8 cellular contexts compared by ENCODE assay signal in genomic region chr10:68471063-68471585, GRCh38. TPM values are rescaled to one million over a fixed set of nuclear protein-coding genes. Genes with fewer than 3 reads are reported as not detected.
DNase-seq lines count a peak whose midpoint lies in the region; ATAC-seq and TF ChIP-seq lines count a peak whose summit lies in the region.

No MANE protein-coding gene starts in this region.

- H3K27ac ChIP-seq in CD4-positive, alpha-beta memory T cell (ENCODE audit: low read depth, low read length), result peak overlapping the region; percentile 44
- H3K27ac ChIP-seq in liver (ENCODE audit: low read depth in 1 of 2, low read length in 2 of 2), result no peak overlapping the region
- peak overlapping the region; percentile 58 for H3K27ac ChIP-seq in vagina

- peak overlapping the region; percentile 94 to 99 (median 97) for H3K4me3 Mint-ChIP-seq in CD4-positive, alpha-beta memory T cell
- H3K4me3 Mint-ChIP-seq in activated naive CD8-positive, alpha-beta T cell treated with anti-CD3 and anti-CD28 coated beads, Interleukin-2, amount 10 ng/mL, durations not matched to agents 7 days and 5 days, result peak overlapping the region; percentile 98

- TF ChIP-seq POLR2A in vagina (IDR thresholded peaks at IDR 0.05), result no peak

- no peak for DNase-seq in CD4-positive, alpha-beta memory T cell
- DNase-seq in activated naive CD8-positive, alpha-beta T cell treated with anti-CD3 and anti-CD28 coated beads, Interleukin-2, amount 10 ng/mL, durations not matched to agents 7 days and 5 days, result no peak
- DNase-seq in vagina (ENCODE audit: extremely low spot score in 2 of 2) (no peak), posterior vena cava (ENCODE audit: low spot score) (no peak), NK-92 (lab: John Stamatoyannopoulos, UW; ENCODE audit: unreplicated experiment) (no peak)

- H3K9me3 Mint-ChIP-seq in CD4-positive, alpha-beta memory T cell, result peaks cover 0 to 2% (median 0%) of the 10 kb centered on the region in 8 donors
- no peaks in the 10 kb centered on the region for H3K9me3 Mint-ChIP-seq in activated naive CD8-positive, alpha-beta T cell treated with anti-CD3 and anti-CD28 coated beads, Interleukin-2, amount 10 ng/mL, durations not matched to agents 7 days and 5 days

- intact Hi-C loops in CD4-positive, alpha-beta memory T cell (cut with micrococcal nuclease), result no loop called here
- intact Hi-C loops in vagina (cut with DNase I), result no loop called here
- intact Hi-C loops in posterior vena cava (cut with DNase I), result no loop called here

- H3K36me3 ChIP-seq in CD4-positive, alpha-beta memory T cell (ENCODE audit: insufficient read depth, low read length), result no peaks in the 10 kb centered on the region
- H3K36me3 ChIP-seq in liver (ENCODE audit: control insufficient read depth in 4 of 4, insufficient read depth in 3 of 4, low read depth in 1 of 4, low read length in 3 of 4) (no peaks in the 10 kb centered on the region), vagina (no peaks in the 10 kb centered on the region)

- H3K27me3 Mint-ChIP-seq in CD4-positive, alpha-beta memory T cell, result no peaks in the 10 kb centered on the region
- no peaks in the 10 kb centered on the region for H3K27me3 Mint-ChIP-seq in activated naive CD8-positive, alpha-beta T cell treated with anti-CD3 and anti-CD28 coated beads, Interleukin-2, amount 10 ng/mL, durations not matched to agents 7 days and 5 days

- no peak for TF ChIP-seq RAD21 in liver (IDR thresholded peaks at IDR 0.05)

- TF ChIP-seq CTCF in liver (IDR thresholded peaks at IDR 0.05; ENCODE audit: low read depth, low read length, missing input control) (no peak), vagina (IDR thresholded peaks at IDR 0.05) (no peak)

- H3K36me3 Mint-ChIP-seq in CD4-positive, alpha-beta memory T cell, result peaks cover 0 to 4% of the 10 kb centered on the region in 2 donors
- peaks cover 13% of the 10 kb centered on the region for H3K36me3 Mint-ChIP-seq in activated naive CD8-positive, alpha-beta T cell treated with anti-CD3 and anti-CD28 coated beads, Interleukin-2, amount 10 ng/mL, durations not matched to agents 7 days and 5 days

- H3K4me1 ChIP-seq in CD4-positive, alpha-beta memory T cell (ENCODE audit: insufficient read depth, low read length), result peaks cover 16% of the 10 kb centered on the region
- H3K4me1 ChIP-seq in liver (ENCODE audit: control insufficient read depth in 4 of 4, insufficient read depth in 4 of 4, low read length in 3 of 4) (peaks cover 0 to 12% (median 9%) of the 10 kb centered on the region in 4 donors), vagina (peaks cover 11% of the 10 kb centered on the region)

- ATAC-seq in HG03066 (IDR thresholded peaks at IDR 0.05; ENCODE audit: low read depth, unreplicated experiment), result peak; percentile 8
- no peak for ATAC-seq in activated naive CD8-positive, alpha-beta T cell treated with anti-CD3 and anti-CD28 coated beads, Interleukin-2, amount 10 ng/mL, durations not matched to agents 7 days and 5 days (ENCODE audit: low read depth)
- ATAC-seq in GM19328 (IDR thresholded peaks at IDR 0.05; ENCODE audit: unreplicated experiment), result no peak

- peaks cover 5 to 24% (median 14%) of the 10 kb centered on the region in 4 donors for H3K4me1 Mint-ChIP-seq in CD4-positive, alpha-beta memory T cell
- peaks cover 22% of the 10 kb centered on the region for H3K4me1 Mint-ChIP-seq in activated naive CD8-positive, alpha-beta T cell treated with anti-CD3 and anti-CD28 coated beads, Interleukin-2, amount 10 ng/mL, durations not matched to agents 7 days and 5 days

- peak overlapping the region; percentile 53 to 97 for H3K4me3 ChIP-seq in CD4-positive, alpha-beta memory T cell (ENCODE audit: low read length in 2 of 2)
- H3K4me3 ChIP-seq in liver (ENCODE audit: low read depth in 1 of 3, low read length in 3 of 3) (peak overlapping the region; percentile 79 to 91 (median 85)), vagina (peak overlapping the region; percentile 52 to 62)

- no peaks in the 10 kb centered on the region for H3K9me3 ChIP-seq in CD4-positive, alpha-beta memory T cell (ENCODE audit: control insufficient read depth in 1 of 2, low read length in 2 of 2)
- no peaks in the 10 kb centered on the region for H3K9me3 ChIP-seq in liver (ENCODE audit: control insufficient read depth in 4 of 4, low read length in 3 of 4)
- no peaks in the 10 kb centered on the region for H3K9me3 ChIP-seq in vagina

- CTCF ChIA-PET in CD4-positive, alpha-beta memory T cell (lab: Charles Lee; ENCODE audit: partially characterized antibody), result interaction anchor here (1.0 kb wide), 1 partner anchor 258 kb away, joined by 3 read pairs; no protein-coding TSS in a partner anchor

- H3K27me3 ChIP-seq in CD4-positive, alpha-beta memory T cell (ENCODE audit: insufficient read depth, low read length), result no peaks in the 10 kb centered on the region
- no peaks in the 10 kb centered on the region for H3K27me3 ChIP-seq in liver (ENCODE audit: control insufficient read depth in 4 of 4, insufficient read depth in 4 of 4, low read length in 3 of 4)
- H3K27me3 ChIP-seq in vagina, result no peaks in the 10 kb centered on the region

- POLR2A ChIA-PET in CD4-positive, alpha-beta memory T cell (lab: Charles Lee; ENCODE audit: partially characterized antibody), result interaction anchor here (1.3 kb wide), 1 partner anchor 139 kb away, joined by 4 read pairs; the partner anchor contains the start of genes HNRNPH3 and PBLD
- POLR2A ChIA-PET in activated naive CD8-positive, alpha-beta T cell treated with anti-CD3 and anti-CD28 coated beads, Interleukin-2, amount 10 ng/mL, durations not matched to agents 7 days and 5 days (lab: Charles Lee), result interaction anchor here (0.9 to 1.3 kb wide), 5 partner anchors 14 to 250 kb away, joined by 3 to 6 read pairs (median 4); partner anchors contain the start of genes CCAR1 and RUFY2

- no peak overlapping the region for H3K9ac ChIP-seq in liver (ENCODE audit: low read depth in 1 of 2, low read length in 2 of 2)

- peak overlapping the region in 4 of 7 donors; percentile 46 to 90 (median 70) for H3K27ac Mint-ChIP-seq in CD4-positive, alpha-beta memory T cell
- H3K27ac Mint-ChIP-seq in activated naive CD8-positive, alpha-beta T cell treated with anti-CD3 and anti-CD28 coated beads, Interleukin-2, amount 10 ng/mL, durations not matched to agents 7 days and 5 days, result peak overlapping the region; percentile 97

- WGBS in liver, result 3% methylated on average over 14 of the region's 14 CpGs

TF ChIP-seq in liver, 16 proteins besides CTCF, POLR2A, EP300 and RAD21:
- TF ChIP-seq, protein P1, sequence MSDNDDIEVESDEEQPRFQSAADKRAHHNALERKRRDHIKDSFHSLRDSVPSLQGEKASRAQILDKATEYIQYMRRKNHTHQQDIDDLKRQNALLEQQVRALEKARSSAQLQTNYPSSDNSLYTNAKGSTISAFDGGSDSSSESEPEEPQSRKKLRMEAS (IDR thresholded peaks at IDR 0.05), result no peak
- TF ChIP-seq NR2F2 (IDR thresholded peaks at IDR 0.05), result no peak
- no peak for TF ChIP-seq YY1 (IDR thresholded peaks at IDR 0.05)
- no peak for TF ChIP-seq JUND (IDR thresholded peaks at IDR 0.05)
- no peak for TF ChIP-seq GABPA (IDR thresholded peaks at IDR 0.05 in 1 of 2, conservative IDR thresholded peaks at IDR 0.05 in 1 of 2)
- no peak for TF ChIP-seq HNF4G (IDR thresholded peaks at IDR 0.05)
- no peak for TF ChIP-seq FOXA1 (IDR thresholded peaks at IDR 0.05)
- TF ChIP-seq RXRA (IDR thresholded peaks at IDR 0.05), result no peak
- TF ChIP-seq HNF4A (conservative IDR thresholded peaks at IDR 0.05), result no peak
- no peak for TF ChIP-seq TAF1 (conservative IDR thresholded peaks at IDR 0.05)

RNA-seq across cellular contexts. Expression of gene DNA2, which starts 0.6 kb away (rescaled TPM):
- 1 to 10 TPM; 5.4 to 7.7 TPM for total RNA-seq in CD4-positive, alpha-beta memory T cell
- 1 to 10 TPM in 1 of 2 donors, under 1 TPM in 1; 0.36 to 1.2 TPM for polyA plus RNA-seq in CD4-positive, alpha-beta memory T cell
- 10 to 100 TPM; 35.0 to 36.1 TPM for total RNA-seq in activated naive CD8-positive, alpha-beta T cell treated with anti-CD3 and anti-CD28 coated beads, Interleukin-2, amount 10 ng/mL, durations not matched to agents 7 days and 5 days
- 10 to 100 TPM in 1 of 2 donors, 1 to 10 TPM in 1; 6.9 to 17.5 TPM for total RNA-seq in liver
- polyA plus RNA-seq in liver, result 1 to 10 TPM in 1 of 2 donors, under 1 TPM in 1; 0.50 to 1.6 TPM
- 3.7 TPM for total RNA-seq in vagina
- total RNA-seq in posterior vena cava, result 1 to 10 TPM; 1.7 to 2.0 TPM

RNA-seq across cellular contexts. Expression of gene SLC25A16, which starts 56.2 kb away (rescaled TPM):
- 10 to 100 TPM; 29.1 to 30.7 TPM for total RNA-seq in CD4-positive, alpha-beta memory T cell
- polyA plus RNA-seq in CD4-positive, alpha-beta memory T cell, result 1 to 10 TPM; 5.4 to 6.7 TPM
- 10 to 100 TPM; 17.8 to 18.9 TPM for total RNA-seq in activated naive CD8-positive, alpha-beta T cell treated with anti-CD3 and anti-CD28 coated beads, Interleukin-2, amount 10 ng/mL, durations not matched to agents 7 days and 5 days
- total RNA-seq in liver (10 to 100 TPM in 1 of 2 donors, 1 to 10 TPM in 1; 8.4 to 34.7 TPM), vagina (34.9 TPM), posterior vena cava (10 to 100 TPM; 27.9 to 35.2 TPM)
- 10 to 100 TPM; 10.9 to 14.3 TPM for polyA plus RNA-seq in liver

Comparison
In these comparisons a context has a peak if more than half of its experiments do, and no peak if none do; other contexts are left out.
1. H3K27ac ChIP-seq: peak in CD4-positive, alpha-beta memory T cell (single experiment) and vagina (single experiment); none in liver (0 of 2).
2. Peak in every context shown above with its lines, with median percentiles within 50 percentile points of each other: H3K4me3 ChIP-seq.